Comparison of ENCODE assay signal across 8 cellular contexts in genomic region chr16:3059723-3060242, GRCh38. TPM values are rescaled to one million over a fixed set of nuclear protein-coding genes. Genes with fewer than 3 reads are reported as not detected.
DNase-seq lines count a peak whose midpoint lies in the region; ATAC-seq and TF ChIP-seq lines count a peak whose summit lies in the region.

No MANE protein-coding gene starts in this region.

- ATAC-seq in activated CD8-positive, alpha-beta memory T cell treated with anti-CD3 and anti-CD28 coated beads, Interleukin-2, amount 10 ng/mL, durations not matched to agents 7 days and 5 days: no peak
- ATAC-seq in right lobe of liver (peak in 2 of 4 donors; percentile 1 to 11), aorta (ENCODE audit: low FRiP score) (no peak)

- peaks cover 70% of the 10 kb centered on the region for H3K4me1 Mint-ChIP-seq in activated CD8-positive, alpha-beta memory T cell treated with anti-CD3 and anti-CD28 coated beads, Interleukin-2, amount 10 ng/mL, durations not matched to agents 7 days and 5 days

- intact Hi-C loops in adrenal gland (cut with DNase I): loop anchor here (5.0 to 10.0 kb wide), 3 partner anchors 65 to 115 kb away; no protein-coding TSS in a partner anchor
- intact Hi-C loops in right lobe of liver (cut with DNase I): no loop called here
- intact Hi-C loops in tibial artery (cut with DNase I; ENCODE audit: low total_unique reads): loop anchor here (5.0 kb wide), 2 partner anchors 63 to 108 kb away; no protein-coding TSS in a partner anchor
- intact Hi-C loops in aorta (cut with DNase I): loop anchor here (1.0 to 5.0 kb wide), 5 partner anchors 48 to 108 kb away; no protein-coding TSS in a partner anchor

- no peak for DNase-seq in activated CD8-positive, alpha-beta memory T cell treated with anti-CD3 and anti-CD28 coated beads, Interleukin-2, amount 10 ng/mL, durations not matched to agents 7 days and 5 days
- no peak for DNase-seq in activated CD8-positive, alpha-beta memory T cell treated with anti-CD3 and anti-CD28 coated beads for 24 hours
- DNase-seq in adrenal gland (no peak), right lobe of liver (no peak), tibial artery (no peak), aorta (no peak), NCI-H748 treated with DMSO at 0.1 percent for 48 hours (lab: John Stamatoyannopoulos, UW) (no peak), DMS79 treated with DMSO at 0.1 percent for 48 hours (lab: John Stamatoyannopoulos, UW) (no peak)

- no peaks in the 10 kb centered on the region for H3K36me3 ChIP-seq in adrenal gland (replicated peaks in 1 of 2)
- no peaks in the 10 kb centered on the region for H3K36me3 ChIP-seq in right lobe of liver
- no peaks in the 10 kb centered on the region for H3K36me3 ChIP-seq in tibial artery
- no peaks in the 10 kb centered on the region for H3K36me3 ChIP-seq in aorta (ENCODE audit: control insufficient read depth in 1 of 2, insufficient read depth in 2 of 2, low read length in 1 of 2)

- WGBS in adrenal gland, 4 donors: 65 to 70% (median 66%) methylated on average over 5 to 9 of the region's 9 CpGs
- WGBS in right lobe of liver (ENCODE audit: insufficient coverage, low coverage, low lambda C conversion rate, missing lambda C conversion rate): 29% methylated on average over 7 of the region's 9 CpGs
- WGBS in aorta, 2 donors: 62 to 71% methylated on average over 9 of the region's 9 CpGs

- peaks cover 9 to 19% of the 10 kb centered on the region in 2 donors for H3K4me1 ChIP-seq in adrenal gland (replicated peaks in 1 of 2)
- peaks cover 0 to 20% (median 3%) of the 10 kb centered on the region in 4 donors for H3K4me1 ChIP-seq in right lobe of liver
- peaks cover 0 to 24% (median 20%) of the 10 kb centered on the region in 4 donors for H3K4me1 ChIP-seq in tibial artery
- H3K4me1 ChIP-seq in aorta (ENCODE audit: control insufficient read depth in 1 of 2, insufficient read depth in 2 of 2, low read length in 2 of 2): no peaks in the 10 kb centered on the region

- H3K9me3 Mint-ChIP-seq in activated CD8-positive, alpha-beta memory T cell treated with anti-CD3 and anti-CD28 coated beads, Interleukin-2, amount 10 ng/mL, durations not matched to agents 7 days and 5 days (ENCODE audit: low read depth): peaks cover 2% of the 10 kb centered on the region

- H3K27me3 Mint-ChIP-seq in activated CD8-positive, alpha-beta memory T cell treated with anti-CD3 and anti-CD28 coated beads, Interleukin-2, amount 10 ng/mL, durations not matched to agents 7 days and 5 days: no peaks in the 10 kb centered on the region

- CTCF ChIA-PET in activated CD8-positive, alpha-beta memory T cell treated with anti-CD3 and anti-CD28 coated beads, Interleukin-2, amount 10 ng/mL, durations not matched to agents 7 days and 5 days (lab: Charles Lee): interaction anchor here (0.7 to 14.1 kb wide), 22 partner anchors 10 to 109 kb away, joined by 3 to 346 read pairs (median 10); partner anchors contain the start of genes BICDL2 and ZNF213

- TF ChIP-seq POLR2A in adrenal gland (IDR thresholded peaks at IDR 0.05) (no peak), right lobe of liver (IDR thresholded peaks at IDR 0.05) (no peak)

- peak overlapping the region in 1 of 4 donors; percentile 85 for H3K4me3 ChIP-seq in adrenal gland
- peak overlapping the region; percentile 93 to 96 (median 94) for H3K4me3 ChIP-seq in right lobe of liver
- H3K4me3 ChIP-seq in tibial artery: peak overlapping the region; percentile 56 to 73
- H3K4me3 ChIP-seq in aorta (ENCODE audit: low read length in 2 of 2): peak overlapping the region in 1 of 2 donors; percentile 48

- peak overlapping the region; percentile 81 for H3K4me3 Mint-ChIP-seq in activated CD8-positive, alpha-beta memory T cell treated with anti-CD3 and anti-CD28 coated beads, Interleukin-2, amount 10 ng/mL, durations not matched to agents 7 days and 5 days

- peaks cover 44% of the 10 kb centered on the region for H3K36me3 Mint-ChIP-seq in activated CD8-positive, alpha-beta memory T cell treated with anti-CD3 and anti-CD28 coated beads, Interleukin-2, amount 10 ng/mL, durations not matched to agents 7 days and 5 days

- H3K27me3 ChIP-seq in adrenal gland (no peaks in the 10 kb centered on the region), right lobe of liver (no peaks in the 10 kb centered on the region), tibial artery (peaks cover 0 to 11% of the 10 kb centered on the region in 2 donors), aorta (ENCODE audit: control insufficient read depth in 1 of 2, insufficient read depth in 2 of 2, low read length in 1 of 2) (no peaks in the 10 kb centered on the region)

- peak overlapping the region in 4 of 5 donors; percentile 30 to 88 (median 66) for H3K27ac ChIP-seq in adrenal gland
- peak overlapping the region; percentile 87 to 94 (median 93) for H3K27ac ChIP-seq in right lobe of liver
- peak overlapping the region; percentile 52 to 55 for H3K27ac ChIP-seq in tibial artery
- peak overlapping the region in 1 of 2 donors; percentile 3 for H3K27ac ChIP-seq in aorta (ENCODE audit: low read depth in 1 of 2, low read length in 2 of 2)

- H3K27ac Mint-ChIP-seq in activated CD8-positive, alpha-beta memory T cell treated with anti-CD3 and anti-CD28 coated beads, Interleukin-2, amount 10 ng/mL, durations not matched to agents 7 days and 5 days: peak overlapping the region; percentile 87

- H3K9me3 ChIP-seq in adrenal gland (replicated peaks in 1 of 3) (no peaks in the 10 kb centered on the region), right lobe of liver (no peaks in the 10 kb centered on the region), tibial artery (no peaks in the 10 kb centered on the region), aorta (ENCODE audit: control insufficient read depth, low read length) (no peaks in the 10 kb centered on the region)

- TF ChIP-seq CTCF in adrenal gland (IDR thresholded peaks at IDR 0.05) (no peak), right lobe of liver (IDR thresholded peaks at IDR 0.05) (no peak), tibial artery (IDR thresholded peaks at IDR 0.05) (no peak)

RNA-seq across cellular contexts. Expression of gene IL32, which starts 5.7 kb away (rescaled TPM):
- 1,000 to 10,000 TPM; 2,870 to 3,468 TPM for total RNA-seq in activated CD8-positive, alpha-beta memory T cell treated with anti-CD3 and anti-CD28 coated beads, Interleukin-2, amount 10 ng/mL, durations not matched to agents 7 days and 5 days
- total RNA-seq in adrenal gland (100 to 1,000 TPM in 1 of 8 donors, 10 to 100 TPM in 6, 1 to 10 TPM in 1; 8.8 to 106 (median 23.1) TPM), right lobe of liver (1,000 to 10,000 TPM in 2 of 6 experiments, 100 to 1,000 TPM in 4; 204 to 1,268 (median 669) TPM), aorta (10 to 100 TPM; 30.2 to 71.6 TPM)
- polyA plus RNA-seq in adrenal gland (100 to 1,000 TPM in 2 of 3 donors, 10 to 100 TPM in 1; 19.9 to 127 (median 118) TPM), aorta (100 to 1,000 TPM in 1 of 2 donors, 10 to 100 TPM in 1; 18.2 to 137 TPM)

RNA-seq across cellular contexts. Expression of gene MMP25, which starts 13.4 kb away (rescaled TPM):
- 10 to 100 TPM; 34.0 to 88.3 TPM for total RNA-seq in activated CD8-positive, alpha-beta memory T cell treated with anti-CD3 and anti-CD28 coated beads, Interleukin-2, amount 10 ng/mL, durations not matched to agents 7 days and 5 days
- total RNA-seq in adrenal gland (under 1 TPM in 7 of 8 donors, not detected in 1; 0.14 to 0.65 (median 0.43) TPM), right lobe of liver (1 to 10 TPM; 1.3 to 2.0 (median 1.6) TPM), aorta (10 to 100 TPM in 1 of 2 donors, 1 to 10 TPM in 1; 3.2 to 11.4 TPM)
- polyA plus RNA-seq in adrenal gland (1 to 10 TPM in 1 of 3 donors, under 1 TPM in 2; 0.09 to 3.1 (median 0.47) TPM), aorta (under 1 TPM; 0.36 to 0.75 TPM)

RNA-seq across cellular contexts. Expression of gene BICDL2, which starts 23.0 kb away (rescaled TPM):
- under 1 TPM in 1 of 2 experiments, not detected in 1; 0.50 TPM for total RNA-seq in activated CD8-positive, alpha-beta memory T cell treated with anti-CD3 and anti-CD28 coated beads, Interleukin-2, amount 10 ng/mL, durations not matched to agents 7 days and 5 days
- total RNA-seq in adrenal gland (under 1 TPM in 2 of 8 donors, not detected in 6; 0.14 to 0.31 TPM), right lobe of liver (under 1 TPM in 5 of 6 experiments, not detected in 1; 0.11 to 0.58 (median 0.48) TPM), aorta (under 1 TPM; 0.10 to 0.18 TPM)
- polyA plus RNA-seq in adrenal gland (under 1 TPM in 2 of 3 donors, not detected in 1; 0.20 to 0.24 TPM), aorta (1 to 10 TPM in 1 of 2 donors, under 1 TPM in 1; 0.05 to 3.6 TPM)

RNA-seq across cellular contexts. Expression of gene THOC6, which starts 35.9 kb away (rescaled TPM):
- 10 to 100 TPM; 45.6 to 51.5 TPM for total RNA-seq in activated CD8-positive, alpha-beta memory T cell treated with anti-CD3 and anti-CD28 coated beads, Interleukin-2, amount 10 ng/mL, durations not matched to agents 7 days and 5 days
- total RNA-seq in adrenal gland (10 to 100 TPM; 14.9 to 24.3 (median 18.7) TPM), right lobe of liver (10 to 100 TPM in 2 of 6 experiments, 1 to 10 TPM in 4; 7.7 to 15.7 (median 9.7) TPM), aorta (10 to 100 TPM; 18.9 to 29.8 TPM)
- polyA plus RNA-seq in adrenal gland (100 to 1,000 TPM in 1 of 3 donors, 10 to 100 TPM in 1, 1 to 10 TPM in 1; 9.0 to 107 (median 78.6) TPM), aorta (10 to 100 TPM; 18.5 to 60.6 TPM)

RNA-seq across cellular contexts. Expression of gene HCFC1R1, which starts 36.0 kb away (rescaled TPM):
- total RNA-seq in activated CD8-positive, alpha-beta memory T cell treated with anti-CD3 and anti-CD28 coated beads, Interleukin-2, amount 10 ng/mL, durations not matched to agents 7 days and 5 days: 10 to 100 TPM; 31.8 to 34.3 TPM
- total RNA-seq in adrenal gland (100 to 1,000 TPM in 1 of 8 donors, 10 to 100 TPM in 7; 51.3 to 138 (median 63.5) TPM), right lobe of liver (10 to 100 TPM in 5 of 6 experiments, 1 to 10 TPM in 1; 9.7 to 14.6 (median 12.1) TPM), aorta (10 to 100 TPM; 88.5 to 99.7 TPM)
- polyA plus RNA-seq in adrenal gland (100 to 1,000 TPM in 2 of 3 donors, 10 to 100 TPM in 1; 29.7 to 609 (median 462) TPM), aorta (100 to 1,000 TPM; 299 to 303 TPM)

Comparison
In these comparisons a context has a peak if more than half of its experiments do, and no peak if none do; other contexts are left out.
1. intact Hi-C loops: an anchor here in adrenal gland (5.0 to 10.0 kb wide), tibial artery (5.0 kb wide) and aorta (1.0 to 5.0 kb wide); none called in right lobe of liver.